Comparison of ENCODE assay signal across 9 cellular contexts in genomic region chr1:36576118-36576517, GRCh38.
DNase-seq lines count a peak whose midpoint lies in the region; ATAC-seq, FAIRE-seq and TF ChIP-seq lines count a peak whose summit lies in the region.
"Had no signal": no experiment of that assay in that cellular context is flagged by ENCODE, and none has a peak within 500 bp of the region (broad histone marks: within the 10 kb centered on the region; RNA-seq: fewer than 3 reads in every experiment).

No MANE protein-coding gene starts in this region.

- H3K36me3 Mint-ChIP-seq in natural killer cell = no peaks in the 10 kb centered on the region

- no peaks in the 10 kb centered on the region for H3K4me1 Mint-ChIP-seq in natural killer cell

- H3K27me3 Mint-ChIP-seq in natural killer cell (ENCODE audit: low read depth in 2 of 2) = peaks cover 20 to 27% of the 10 kb centered on the region in 2 donors

- no peaks in the 10 kb centered on the region for H3K9me3 Mint-ChIP-seq in natural killer cell

- peaks cover 6% of the 10 kb centered on the region for H3K27me3 ChIP-seq in AG04450 (ENCODE audit: control insufficient read depth, insufficient read depth, low read length)

- H3K9me3 ChIP-seq in AG04450 (ENCODE audit: control insufficient read depth, insufficient read depth, low read length) = no peaks in the 10 kb centered on the region; the same call in 1 of the 2 replicates

- H3K27ac ChIP-seq in AG04450 (ENCODE audit: low read depth, low read length) = no peak overlapping the region
- H3K27ac ChIP-seq: skin epidermis had no signal

- no peak for TF ChIP-seq POLR2A in GM12892 (IDR thresholded peaks at IDR 0.05; ENCODE audit: low read depth, low read length)

- no peak overlapping the region for H3K4me3 Mint-ChIP-seq in natural killer cell

- intact Hi-C loops in natural killer cell (cut with micrococcal nuclease) = loop anchor here (2.0 to 5.0 kb wide), 2 partner anchors 75 to 746 kb away; no protein-coding TSS in a partner anchor

- POLR2A ChIA-PET in AG04450 (lab: Yijun Ruan, JAX) = no interaction called here

- DNase-seq in AG04450 (ENCODE audit: low read depth, low spot score) (no peak), GM12892 (ENCODE audit: insufficient read length) (peak; percentile 70), NCI-H345 treated with DMSO at 0.1 percent for 48 hours (lab: John Stamatoyannopoulos, UW; ENCODE audit: unreplicated experiment) (peak; percentile 32), epidermal melanocyte (ENCODE audit: insufficient read length, low spot score) (peak; percentile 62), natural killer cell (peak; percentile 45), superior temporal gyrus (ENCODE audit: extremely low spot score) (peak; percentile 68)
- DNase-seq in activated CD4-positive, alpha-beta T cell treated with anti-CD3 and anti-CD28 coated beads, Interleukin-2, amount 50 U/mL, for 48 hours = peak; percentile 58 to 67

- FAIRE-seq in GM12892 (lab: Jason Lieb, UNC) = peak; percentile 89

- H3K4me3 ChIP-seq in AG04450 (ENCODE audit: low read depth, low read length) = no peak overlapping the region
- H3K4me3 ChIP-seq: skin epidermis had no signal

- no peak overlapping the region for H3K27ac Mint-ChIP-seq in natural killer cell

- TF ChIP-seq CTCF in AG04450 (IDR thresholded peaks at IDR 0.05; ENCODE audit: low read depth, low read length) (peak; percentile 74), natural killer cell (IDR thresholded peaks at IDR 0.05) (peak; percentile 65)

- ATAC-seq in natural killer cell (peak; percentile 53 to 78 (median 60)), GM19023 (IDR thresholded peaks at IDR 0.05; ENCODE audit: unreplicated experiment) (no peak)

- CTCF ChIA-PET in AG04450 (lab: Charles Lee) = interaction anchor here (0.6 to 1.8 kb wide), 19 partner anchors 9 to 861 kb away, joined by 3 to 10 read pairs (median 3); no protein-coding TSS in a partner anchor
